In genomic region chr6:93266418-93266817, GRCh38 we compare ENCODE assay signal across 7 cellular contexts.
"Had no signal": no experiment of that assay in that cellular context is flagged by ENCODE, and none has a peak within 500 bp of the region (broad histone marks: within the 10 kb centered on the region; RNA-seq: fewer than 3 reads in every experiment).

No MANE protein-coding gene starts in this region.

- H3K9me3 Mint-ChIP-seq: GM23338, H9, HFFc6 had no signal

- H3K4me3 ChIP-seq: GM23338, K562 had no signal

- H3K4me1 Mint-ChIP-seq: GM23338, H9 had no signal

- H3K27ac Mint-ChIP-seq: GM23338, H9, HFFc6 had no signal

- H3K4me2 ChIP-seq: GM23338 had no signal

- ATAC-seq: GM23338, K562 had no signal

- H2AFZ ChIP-seq: GM23338 had no signal

- H3K4me3 Mint-ChIP-seq: GM23338, H9, HFFc6 had no signal

- DNase-seq: H9, HCEC 1CT, HFFc6, IMR-90, KG1 had no signal
